8 cellular contexts compared by ENCODE assay signal in the genomic region with DNA sequence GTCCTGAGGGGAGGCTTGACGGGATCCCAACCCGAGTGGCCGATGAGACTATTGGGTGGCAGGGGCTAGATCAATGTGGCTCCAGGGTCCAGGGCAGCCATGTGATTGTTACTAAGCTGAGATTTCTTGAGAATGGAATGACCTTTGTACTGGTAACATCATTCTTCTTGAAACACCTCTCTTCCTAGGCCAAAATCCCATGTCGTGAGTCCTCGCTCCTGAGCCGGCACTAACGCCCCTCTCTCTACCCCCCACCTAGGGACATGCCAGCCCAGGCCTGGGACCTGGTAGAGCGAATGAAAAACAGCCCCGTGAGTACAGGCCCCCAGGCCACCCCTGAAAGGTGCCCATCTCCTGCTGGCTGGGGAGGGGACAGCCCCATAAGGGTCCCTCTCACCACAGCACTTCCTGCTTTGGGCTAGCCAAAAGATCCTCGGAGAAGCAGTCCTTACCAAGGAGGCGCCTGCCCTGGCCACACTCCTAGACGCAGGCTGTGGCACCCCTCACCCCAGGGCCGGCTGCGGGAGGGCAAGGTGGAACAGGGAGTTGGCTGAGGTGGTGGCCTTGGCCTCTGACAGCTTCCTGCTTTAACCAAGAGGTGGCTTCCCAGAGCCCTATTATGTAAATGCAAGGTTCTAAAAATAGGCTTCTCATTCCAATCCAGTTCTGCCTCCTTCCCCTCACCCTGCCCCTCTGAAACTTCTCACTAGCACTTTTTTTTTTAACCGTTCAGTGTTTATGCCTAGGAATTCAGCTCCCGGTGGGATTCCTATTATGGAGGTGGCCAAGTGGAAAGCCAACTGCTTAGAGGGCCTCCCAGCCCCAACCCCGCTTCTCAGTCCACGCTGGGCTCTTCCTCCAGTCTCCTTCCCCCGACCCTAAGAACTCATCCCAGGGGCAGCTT.
DNase-seq lines count a peak whose midpoint lies in the region; ATAC-seq and TF ChIP-seq lines count a peak whose summit lies in the region.

No MANE protein-coding gene starts in this region.

- TF ChIP-seq POLR2A in suprapubic skin (IDR thresholded peaks at IDR 0.05): no peak

- peak overlapping the region; percentile 90 to 100 for H3K27ac Mint-ChIP-seq in natural killer cell treated with Interleukin-12 subunit alpha and Interleukin-12 subunit beta and Interleukin-15 and Interleukin-18, amount 100 ng/mL, for 72 hours

- peak; percentile 63 for DNase-seq in ELF-1 (ENCODE audit: low read depth, low spot score)
- peak; percentile 76 to 83 for DNase-seq in activated CD4-positive, alpha-beta T cell treated with anti-CD3 and anti-CD28 coated beads, Interleukin-2, amount 50 U/mL, for 48 hours
- peak; percentile 38 for DNase-seq in epithelial cell of esophagus (ENCODE audit: low read depth)
- peak; percentile 90 for DNase-seq in natural killer cell treated with Interleukin-12 subunit alpha and Interleukin-12 subunit beta and Interleukin-15 and Interleukin-18, amount 100 ng/mL, for 72 hours (ENCODE audit: low spot score)
- peak in 1 of 2 donors; percentile 86 for DNase-seq in suprapubic skin (ENCODE audit: low spot score in 2 of 2)
- DNase-seq in NK-92 (lab: John Stamatoyannopoulos, UW; ENCODE audit: unreplicated experiment): no peak
- DNase-seq in NCI-H1092 treated with DMSO at 0.1 percent for 48 hours (lab: John Stamatoyannopoulos, UW): no peak

- H3K4me3 ChIP-seq in epithelial cell of esophagus (ENCODE audit: low read length): no peak overlapping the region
- no peak overlapping the region for H3K4me3 ChIP-seq in suprapubic skin

- peak; percentile 52 for ATAC-seq in HG03442 (IDR thresholded peaks at IDR 0.05; ENCODE audit: unreplicated experiment)
- peak; percentile 84 to 89 for ATAC-seq in natural killer cell treated with Interleukin-12 subunit alpha and Interleukin-12 subunit beta and Interleukin-15 and Interleukin-18, amount 100 ng/mL, for 72 hours

- TF ChIP-seq CTCF in epithelial cell of esophagus (IDR thresholded peaks at IDR 0.05; ENCODE audit: insufficient read depth, low read depth, low read length, missing control alignments) (no peak), suprapubic skin (IDR thresholded peaks at IDR 0.05) (no peak)

- H3K27ac ChIP-seq in suprapubic skin: peak overlapping the region; percentile 92

- H3K4me1 Mint-ChIP-seq in natural killer cell treated with Interleukin-12 subunit alpha and Interleukin-12 subunit beta and Interleukin-15 and Interleukin-18, amount 100 ng/mL, for 72 hours (ENCODE audit: low read depth in 2 of 2): peaks cover 64 to 68% of the 10 kb centered on the region in 2 donors

- peak overlapping the region; percentile 80 for H3K4me3 Mint-ChIP-seq in natural killer cell treated with Interleukin-12 subunit alpha and Interleukin-12 subunit beta and Interleukin-15 and Interleukin-18, amount 100 ng/mL, for 72 hours

- WGBS in suprapubic skin: 55% methylated on average over 19 of the region's 19 CpGs

- TF ChIP-seq EP300 in suprapubic skin (IDR thresholded peaks at IDR 0.05): peak; percentile 56

- no peaks in the 10 kb centered on the region for H3K36me3 ChIP-seq in suprapubic skin

- peaks cover 54% of the 10 kb centered on the region for H3K4me1 ChIP-seq in suprapubic skin

- no peaks in the 10 kb centered on the region for H3K27me3 Mint-ChIP-seq in natural killer cell treated with Interleukin-12 subunit alpha and Interleukin-12 subunit beta and Interleukin-15 and Interleukin-18, amount 100 ng/mL, for 72 hours

- H3K9me3 Mint-ChIP-seq in natural killer cell treated with Interleukin-12 subunit alpha and Interleukin-12 subunit beta and Interleukin-15 and Interleukin-18, amount 100 ng/mL, for 72 hours: peaks cover 6% of the 10 kb centered on the region

- no peaks in the 10 kb centered on the region for H3K36me3 Mint-ChIP-seq in natural killer cell treated with Interleukin-12 subunit alpha and Interleukin-12 subunit beta and Interleukin-15 and Interleukin-18, amount 100 ng/mL, for 72 hours

- no peaks in the 10 kb centered on the region for H3K27me3 ChIP-seq in suprapubic skin

- no peaks in the 10 kb centered on the region for H3K9me3 ChIP-seq in suprapubic skin

Comparison
In these comparisons a context has a peak if more than half of its experiments do, and no peak if none do; other contexts are left out.
1. DNase-seq: peak in ELF-1 (single experiment), activated CD4-positive, alpha-beta T cell treated with anti-CD3 and anti-CD28 coated beads, Interleukin-2, amount 50 U/mL, for 48 hours (2 of 2), epithelial cell of esophagus (single experiment) and natural killer cell treated with Interleukin-12 subunit alpha and Interleukin-12 subunit beta and Interleukin-15 and Interleukin-18, amount 100 ng/mL, for 72 hours (single experiment); none in NK-92 (single experiment) and NCI-H1092 treated with DMSO at 0.1 percent for 48 hours (single experiment).